Comparison of ENCODE assay signal across 1 cellular context in the genomic region with DNA sequence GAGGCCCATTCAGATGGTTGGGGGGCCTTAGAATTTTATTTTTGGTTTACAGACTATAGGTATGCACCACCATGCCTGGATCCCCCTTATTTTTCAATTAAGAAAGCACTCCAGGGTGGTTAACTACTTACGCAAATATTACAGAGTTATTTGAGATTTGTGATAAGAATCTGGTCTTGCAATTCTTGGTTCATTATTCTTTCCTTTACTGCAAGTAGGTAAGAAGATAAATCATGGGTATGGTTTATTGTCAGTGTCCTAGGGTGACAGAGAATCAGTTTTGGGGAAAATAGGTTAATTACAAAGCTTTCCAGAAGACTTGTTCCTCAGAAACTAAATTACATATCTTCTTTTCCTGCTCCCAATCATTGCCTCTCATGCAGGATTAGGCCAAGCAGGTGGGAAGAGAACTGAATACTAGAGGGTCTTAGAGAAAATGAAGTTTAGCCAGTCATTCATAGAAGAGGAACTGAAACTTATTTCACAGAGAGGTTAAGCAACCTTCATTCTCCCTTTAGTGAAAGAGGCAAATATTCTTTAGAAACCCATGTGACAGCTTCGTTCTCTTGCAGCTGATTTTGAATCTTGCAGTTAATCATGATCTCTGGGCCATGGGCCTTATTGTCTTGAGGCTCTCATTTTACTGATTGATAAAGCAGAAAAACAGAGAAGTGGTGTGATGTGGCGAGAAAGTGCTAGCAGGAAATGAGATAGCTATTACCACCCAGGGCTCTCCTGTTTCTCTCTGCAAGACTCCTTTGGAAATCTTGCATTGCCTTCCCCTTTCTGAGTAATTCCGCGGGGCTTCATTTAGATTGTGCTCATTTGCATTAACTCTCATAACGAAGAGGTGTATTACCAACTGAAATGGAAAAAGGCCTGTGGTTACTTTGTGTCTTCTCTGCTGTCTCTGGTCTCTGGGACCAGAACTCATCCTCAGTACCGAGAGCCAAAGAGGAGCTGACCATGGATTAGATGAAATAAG.
TF ChIP-seq lines count a peak whose summit lies in the region.

No MANE protein-coding gene starts in this region.

TF ChIP-seq in GM12878, 131 proteins besides CTCF, POLR2A, EP300 and RAD21 (continues in another document):
- TF ChIP-seq GATAD2B (conservative IDR thresholded peaks at IDR 0.05; ENCODE audit: low read depth) (peak; percentile 45; the same call in 1 of the 2 replicates), ETV6 (conservative IDR thresholded peaks at IDR 0.05 in 1 of 2, IDR thresholded peaks at IDR 0.05 in 1 of 2; ENCODE audit: borderline replicate concordance in 1 of 2, low read depth in 1 of 2) (peak in 1 of 2 experiments; percentile 71; a peak in 1 of 4 replicates), TCF12 (IDR thresholded peaks at IDR 0.05; ENCODE audit: low read depth, low read length) (0 out of 2 replicates have a peak, but pooled peaks have one; percentile 27), RCOR1 (conservative IDR thresholded peaks at IDR 0.05; ENCODE audit: low read depth, low read length) (no peak), CBX5 (IDR thresholded peaks at IDR 0.05; ENCODE audit: low read depth) (peak; percentile 88), ZBED1 (IDR thresholded peaks at IDR 0.05; ENCODE audit: borderline replicate concordance) (no peak), SP1 (IDR thresholded peaks at IDR 0.05; ENCODE audit: low read depth, low read length) (no peak), CBFB (IDR thresholded peaks at IDR 0.05; ENCODE audit: low read depth) (0 out of 2 replicates have a peak, but pooled peaks have one; percentile 14), BHLHE40 (IDR thresholded peaks at IDR 0.05; ENCODE audit: borderline replicate concordance in 1 of 2, low read depth in 2 of 2, low read length in 1 of 2) (peak; percentile 24 to 47; a peak in 1 of 4 replicates), ZNF384 (IDR thresholded peaks at IDR 0.05; ENCODE audit: borderline replicate concordance, low read depth, low read length) (no peak), ATF7 (IDR thresholded peaks at IDR 0.05; ENCODE audit: low read depth) (peak; percentile 65; the same call in 1 of the 2 replicates), SUPT20H (IDR thresholded peaks at IDR 0.05; ENCODE audit: borderline replicate concordance, control insufficient read depth, low read depth, low read length) (no peak), RELA (IDR thresholded peaks at IDR 0.05; ENCODE audit: borderline replicate concordance, partially characterized antibody) (peak; percentile 30), RAD51 (IDR thresholded peaks at IDR 0.05) (peak; percentile 87), SPI1 (IDR thresholded peaks at IDR 0.05; ENCODE audit: borderline replicate concordance, insufficient read depth, low read depth, low read length) (peak; percentile 100), EED (IDR thresholded peaks at IDR 0.05; ENCODE audit: low read depth) (peak; percentile 70), RELB (IDR thresholded peaks at IDR 0.05; ENCODE audit: low read depth) (peak; percentile 72), TCF7 (IDR thresholded peaks at IDR 0.05; ENCODE audit: borderline replicate concordance) (peak; percentile 21; the same call in 1 of the 2 replicates), FOXM1 (IDR thresholded peaks at IDR 0.05; ENCODE audit: low read depth, low read length) (peak; percentile 80), SMAD5 (IDR thresholded peaks at IDR 0.05; ENCODE audit: low read depth) (no peak), STAT1 (conservative IDR thresholded peaks at IDR 0.05) (no peak), RUNX3 (IDR thresholded peaks at IDR 0.05; ENCODE audit: low read length) (peak; percentile 88), FOXK2 (IDR thresholded peaks at IDR 0.05) (no peak), MTA2 (IDR thresholded peaks at IDR 0.05; ENCODE audit: low read depth) (peak; percentile 91), MEF2A (IDR thresholded peaks at IDR 0.05; ENCODE audit: insufficient read depth, low read depth, low read length) (peak; percentile 45; the same call in 1 of the 2 replicates), POU2F2 (IDR thresholded peaks at IDR 0.05; ENCODE audit: borderline replicate concordance, low read depth, low read length) (peak; percentile 53; the same call in 2 of the 3 replicates), ZBTB40 (IDR thresholded peaks at IDR 0.05; ENCODE audit: borderline replicate concordance) (no peak), POLR2AphosphoS2 (IDR thresholded peaks at IDR 0.05; ENCODE audit: low read depth, low read length) (no peak), IRF4 (IDR thresholded peaks at IDR 0.05; ENCODE audit: low read depth, low read length) (peak; percentile 98), SREBF1 (IDR thresholded peaks at IDR 0.05; ENCODE audit: low read length) (no peak), NBN (IDR thresholded peaks at IDR 0.05) (peak; percentile 77), NFIC (IDR thresholded peaks at IDR 0.05; ENCODE audit: low read depth, low read length) (peak; percentile 87), CEBPZ (IDR thresholded peaks at IDR 0.05; ENCODE audit: low read depth, low read length) (no peak), DPF2 (IDR thresholded peaks at IDR 0.05) (peak; percentile 97), ASH2L (IDR thresholded peaks at IDR 0.05; ENCODE audit: borderline replicate concordance, low read depth) (no peak), MYB (IDR thresholded peaks at IDR 0.05; ENCODE audit: borderline replicate concordance, low read depth, low read length) (0 out of 2 replicates have a peak, but pooled peaks have one; percentile 29), ZNF24 (IDR thresholded peaks at IDR 0.05) (peak; percentile 77)
- TF ChIP-seq, protein P1, sequence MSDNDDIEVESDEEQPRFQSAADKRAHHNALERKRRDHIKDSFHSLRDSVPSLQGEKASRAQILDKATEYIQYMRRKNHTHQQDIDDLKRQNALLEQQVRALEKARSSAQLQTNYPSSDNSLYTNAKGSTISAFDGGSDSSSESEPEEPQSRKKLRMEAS (IDR thresholded peaks at IDR 0.05; ENCODE audit: low read depth, low read length) = no peak
- TF ChIP-seq, protein P2, sequence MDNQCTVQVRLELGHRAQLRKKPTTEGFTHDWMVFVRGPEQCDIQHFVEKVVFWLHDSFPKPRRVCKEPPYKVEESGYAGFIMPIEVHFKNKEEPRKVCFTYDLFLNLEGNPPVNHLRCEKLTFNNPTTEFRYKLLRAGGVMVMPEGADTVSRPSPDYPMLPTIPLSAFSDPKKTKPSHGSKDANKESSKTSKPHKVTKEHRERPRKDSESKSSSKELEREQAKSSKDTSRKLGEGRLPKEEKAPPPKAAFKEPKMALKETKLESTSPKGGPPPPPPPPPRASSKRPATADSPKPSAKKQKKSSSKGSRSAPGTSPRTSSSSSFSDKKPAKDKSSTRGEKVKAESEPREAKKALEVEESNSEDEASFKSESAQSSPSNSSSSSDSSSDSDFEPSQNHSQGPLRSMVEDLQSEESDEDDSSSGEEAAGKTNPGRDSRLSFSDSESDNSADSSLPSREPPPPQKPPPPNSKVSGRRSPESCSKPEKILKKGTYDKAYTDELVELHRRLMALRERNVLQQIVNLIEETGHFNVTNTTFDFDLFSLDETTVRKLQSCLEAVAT (IDR thresholded peaks at IDR 0.05) = 0 out of 2 replicates have a peak, but pooled peaks have one; percentile 14
- TF ChIP-seq, protein P3, sequence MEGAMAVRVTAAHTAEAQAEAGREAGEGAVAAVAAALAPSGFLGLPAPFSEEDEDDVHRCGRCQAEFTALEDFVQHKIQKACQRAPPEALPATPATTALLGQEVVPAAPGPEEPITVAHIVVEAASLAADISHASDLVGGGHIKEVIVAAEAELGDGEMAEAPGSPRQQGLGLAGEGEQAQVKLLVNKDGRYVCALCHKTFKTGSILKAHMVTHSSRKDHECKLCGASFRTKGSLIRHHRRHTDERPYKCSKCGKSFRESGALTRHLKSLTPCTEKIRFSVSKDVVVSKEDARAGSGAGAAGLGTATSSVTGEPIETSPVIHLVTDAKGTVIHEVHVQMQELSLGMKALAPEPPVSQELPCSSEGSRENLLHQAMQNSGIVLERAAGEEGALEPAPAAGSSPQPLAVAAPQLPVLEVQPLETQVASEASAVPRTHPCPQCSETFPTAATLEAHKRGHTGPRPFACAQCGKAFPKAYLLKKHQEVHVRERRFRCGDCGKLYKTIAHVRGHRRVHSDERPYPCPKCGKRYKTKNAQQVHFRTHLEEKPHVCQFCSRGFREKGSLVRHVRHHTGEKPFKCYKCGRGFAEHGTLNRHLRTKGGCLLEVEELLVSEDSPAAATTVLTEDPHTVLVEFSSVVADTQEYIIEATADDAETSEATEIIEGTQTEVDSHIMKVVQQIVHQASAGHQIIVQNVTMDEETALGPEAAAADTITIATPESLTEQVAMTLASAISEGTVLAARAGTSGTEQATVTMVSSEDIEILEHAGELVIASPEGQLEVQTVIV (IDR thresholded peaks at IDR 0.05; ENCODE audit: borderline replicate concordance, partially characterized antibody) = no peak
